Comparison of ENCODE assay signal across 9 cellular contexts in the genomic region with DNA sequence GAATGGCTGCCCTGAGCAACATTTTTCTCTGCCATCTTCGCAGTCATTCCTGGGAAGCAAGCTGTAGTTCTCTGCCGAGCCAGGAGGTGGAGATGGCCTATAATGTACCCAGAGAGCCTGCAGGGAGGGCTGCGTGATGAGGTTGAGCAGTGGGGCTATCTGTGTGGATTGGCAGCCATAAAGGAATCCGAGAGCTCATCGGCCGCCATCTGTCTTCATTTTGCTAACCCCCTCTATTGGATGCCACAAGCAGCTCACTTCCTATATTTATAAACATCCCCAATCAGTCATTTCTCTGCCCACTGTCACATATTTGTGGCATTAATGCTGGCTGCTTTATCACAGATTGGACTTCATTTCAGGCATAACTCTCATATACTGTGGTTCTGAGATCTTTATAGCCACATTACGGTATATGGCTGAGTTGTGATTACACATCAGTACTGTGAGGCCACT.
DNase-seq lines count a peak whose midpoint lies in the region; ATAC-seq, FAIRE-seq and TF ChIP-seq lines count a peak whose summit lies in the region.
"Had no signal": no experiment of that assay in that cellular context is flagged by ENCODE, and none has a peak within 500 bp of the region (broad histone marks: within the 10 kb centered on the region; RNA-seq: fewer than 3 reads in every experiment).

No MANE protein-coding gene starts in this region.

- no peak overlapping the region for H2AFZ ChIP-seq in keratinocyte (ENCODE audit: control insufficient read depth, low read length)

- no peaks in the 10 kb centered on the region for H3K27me3 ChIP-seq in keratinocyte (ENCODE audit: control insufficient read depth, extremely low read depth, insufficient read depth, low read length)
- H3K27me3 ChIP-seq in CD8-positive, alpha-beta T cell (ENCODE audit: insufficient read depth, low read length) = no peaks in the 10 kb centered on the region

- no peak overlapping the region for H3K4me3 ChIP-seq in GM12864 (ENCODE audit: low read depth, low read length)
- no peak overlapping the region for H3K4me3 ChIP-seq in keratinocyte (ENCODE audit: control insufficient read depth in 2 of 3, extremely low read depth in 1 of 3, insufficient read depth in 2 of 3, low read depth in 1 of 3, low read length in 3 of 3)
- no peak overlapping the region for H3K4me3 ChIP-seq in CD8-positive, alpha-beta T cell (ENCODE audit: low read depth, low read length)

- no peaks in the 10 kb centered on the region for H3K4me1 Mint-ChIP-seq in activated T-cell treated with anti-CD3 and anti-CD28 coated beads, Interleukin-2, amount 50 U/mL, for 24 hours (ENCODE audit: low read depth)
- H3K4me1 Mint-ChIP-seq in CD8-positive, alpha-beta T cell (ENCODE audit: low read depth) = no peaks in the 10 kb centered on the region

- H3K27me3 Mint-ChIP-seq in activated T-cell treated with anti-CD3 and anti-CD28 coated beads, Interleukin-2, amount 50 U/mL, for 24 hours = peaks cover 4% of the 10 kb centered on the region
- peaks cover 2% of the 10 kb centered on the region for H3K27me3 Mint-ChIP-seq in CD8-positive, alpha-beta T cell (ENCODE audit: low read depth)

- DNase-seq in GM12864 (ENCODE audit: low read depth) (no peak), SK-N-DZ (ENCODE audit: low spot score) (peak; percentile 0), keratinocyte (ENCODE audit: low read depth, low spot score) (no peak), NCI-H2196 (lab: John Stamatoyannopoulos, UW; ENCODE audit: unreplicated experiment) (no peak)
- no peak for DNase-seq in activated T-cell treated with anti-CD3 and anti-CD28 coated beads, Interleukin-2, amount 50 U/mL, for 24 hours
- DNase-seq in CD8-positive, alpha-beta T cell = no peak

- CTCF ChIA-PET in CD8-positive, alpha-beta T cell (lab: Charles Lee) = no interaction called here

- ATAC-seq in HG03175 (IDR thresholded peaks at IDR 0.05; ENCODE audit: unreplicated experiment) = peak; percentile 59
- ATAC-seq in CD8-positive, alpha-beta T cell = no peak

- H3K36me3 Mint-ChIP-seq in activated T-cell treated with anti-CD3 and anti-CD28 coated beads, Interleukin-2, amount 50 U/mL, for 24 hours (ENCODE audit: low read depth) = no peaks in the 10 kb centered on the region
- no peaks in the 10 kb centered on the region for H3K36me3 Mint-ChIP-seq in CD8-positive, alpha-beta T cell

- intact Hi-C loops in CD8-positive, alpha-beta T cell (cut with DNase I, micrococcal nuclease) = no loop called here

- H3K9me3 Mint-ChIP-seq in activated T-cell treated with anti-CD3 and anti-CD28 coated beads, Interleukin-2, amount 50 U/mL, for 24 hours = no peaks in the 10 kb centered on the region
- no peaks in the 10 kb centered on the region for H3K9me3 Mint-ChIP-seq in CD8-positive, alpha-beta T cell
- H3K9me3 Mint-ChIP-seq: dendritic cell treated with granulocyte-macrophage colony-stimulating factor and Interleukin-4, amounts not matched to agents 40 ng/mL and 50 ng/mL, for 4 days had no signal

- dilution Hi-C loops in keratinocyte (cut with MboI; ENCODE audit: extremely low pct_ligation_motif_present, low sequenced_read_pairs) = no loop called here

- H3K36me3 ChIP-seq in keratinocyte (ENCODE audit: control insufficient read depth in 2 of 2, extremely low read depth in 1 of 2, insufficient read depth in 2 of 2, low read length in 2 of 2) = no peaks in the 10 kb centered on the region
- H3K36me3 ChIP-seq in CD8-positive, alpha-beta T cell (ENCODE audit: insufficient read depth, low read length) = no peaks in the 10 kb centered on the region

- no peak overlapping the region for H3K27ac Mint-ChIP-seq in activated T-cell treated with anti-CD3 and anti-CD28 coated beads, Interleukin-2, amount 50 U/mL, for 24 hours
- H3K27ac Mint-ChIP-seq in CD8-positive, alpha-beta T cell = no peak overlapping the region
- H3K27ac Mint-ChIP-seq: dendritic cell treated with granulocyte-macrophage colony-stimulating factor and Interleukin-4, amounts not matched to agents 40 ng/mL and 50 ng/mL, for 4 days had no signal

- TF ChIP-seq CTCF in 22Rv1 (IDR thresholded peaks at IDR 0.05) = peak; percentile 60
- peak; percentile 73 for TF ChIP-seq CTCF in GM12864 (IDR thresholded peaks at IDR 0.05; ENCODE audit: low read depth, low read length, missing control alignments)
- peak; percentile 22 to 61 (median 43) for TF ChIP-seq CTCF in keratinocyte (optimal IDR thresholded peaks at IDR 0.05 in 1 of 3, IDR thresholded peaks at IDR 0.05 in 1 of 3, conservative IDR thresholded peaks at IDR 0.05 in 1 of 3; ENCODE audit: extremely low read depth in 1 of 3, insufficient read depth in 2 of 3, low read length in 3 of 3)
- TF ChIP-seq CTCF in CD8-positive, alpha-beta T cell (IDR thresholded peaks at IDR 0.05) = no peak

- no peak overlapping the region for H3K27ac ChIP-seq in 22Rv1
- no peak overlapping the region for H3K27ac ChIP-seq in keratinocyte (ENCODE audit: control insufficient read depth, insufficient read depth, low read length)
- no peak overlapping the region for H3K27ac ChIP-seq in CD8-positive, alpha-beta T cell (ENCODE audit: low read depth, low read length)

- no peaks in the 10 kb centered on the region for H3K4me1 ChIP-seq in keratinocyte (ENCODE audit: control insufficient read depth, extremely low read depth, insufficient read depth, low read length)
- H3K4me1 ChIP-seq in CD8-positive, alpha-beta T cell (ENCODE audit: insufficient read depth, low read length) = no peaks in the 10 kb centered on the region

- no peaks in the 10 kb centered on the region for H4K20me1 ChIP-seq in keratinocyte (ENCODE audit: control insufficient read depth, extremely low read depth, insufficient read depth, low read length)

- no peak for FAIRE-seq in keratinocyte (lab: Jason Lieb, UNC)

- H3K4me3 Mint-ChIP-seq in activated T-cell treated with anti-CD3 and anti-CD28 coated beads, Interleukin-2, amount 50 U/mL, for 24 hours = no peak overlapping the region
- no peak overlapping the region for H3K4me3 Mint-ChIP-seq in CD8-positive, alpha-beta T cell
- H3K4me3 Mint-ChIP-seq: dendritic cell treated with granulocyte-macrophage colony-stimulating factor and Interleukin-4, amounts not matched to agents 40 ng/mL and 50 ng/mL, for 4 days had no signal

- no peaks in the 10 kb centered on the region for H3K9me1 ChIP-seq in keratinocyte (ENCODE audit: control insufficient read depth, extremely low read depth, insufficient read depth, low read length)

- POLR2A ChIA-PET in CD8-positive, alpha-beta T cell (lab: Charles Lee) = no interaction called here

- H3K4me2 ChIP-seq in keratinocyte (ENCODE audit: control insufficient read depth, extremely low read depth, insufficient read depth, low read depth, low read length) = no peak overlapping the region

- H3K9me3 ChIP-seq in keratinocyte (ENCODE audit: control insufficient read depth, low read depth, low read length) = no peaks in the 10 kb centered on the region
- no peaks in the 10 kb centered on the region for H3K9me3 ChIP-seq in CD8-positive, alpha-beta T cell (ENCODE audit: low read length)

- H3K9ac ChIP-seq in keratinocyte (ENCODE audit: control insufficient read depth, extremely low read depth, insufficient read depth, low read length) = no peak overlapping the region

- H3K79me2 ChIP-seq in keratinocyte (ENCODE audit: control insufficient read depth, insufficient read depth, low read length) = no peaks in the 10 kb centered on the region
